In the genomic region with DNA sequence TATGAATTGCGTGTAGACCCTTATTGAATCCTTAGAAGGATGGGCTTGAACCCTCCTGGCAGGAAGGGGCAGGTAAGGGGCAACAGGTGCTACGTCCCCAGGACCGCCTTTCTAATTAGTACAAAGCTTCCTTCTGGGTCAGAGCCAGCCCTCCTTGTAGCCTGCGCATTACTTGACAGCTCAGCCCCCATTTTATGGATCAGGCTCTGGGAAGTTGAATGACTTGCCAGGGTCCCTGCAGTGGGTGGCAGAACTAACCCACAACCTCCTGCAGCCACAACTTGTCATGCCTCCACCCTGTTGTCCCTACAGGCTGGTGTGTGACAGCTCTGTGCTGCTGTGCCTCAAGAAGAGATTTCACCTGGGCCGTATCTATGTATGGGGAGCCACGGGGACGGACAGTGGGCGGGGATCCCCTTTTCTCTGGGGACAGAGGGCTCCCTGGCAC, we compare ENCODE assay signal across 17 cellular contexts. TPM values are rescaled to one million over a fixed set of nuclear protein-coding genes. Genes with fewer than 3 reads are reported as not detected.
DNase-seq lines count a peak whose midpoint lies in the region; TF ChIP-seq lines count a peak whose summit lies in the region.
"Had no signal": no experiment of that assay in that cellular context is flagged by ENCODE, and none has a peak within 500 bp of the region (broad histone marks: within the 10 kb centered on the region; RNA-seq: fewer than 3 reads in every experiment).

No MANE protein-coding gene starts in this region.

- H3K4me3 ChIP-seq in OCI-LY3 (ENCODE audit: low read length) (peak overlapping the region; percentile 82; the same call in 1 of the 2 replicates), spleen (peak overlapping the region in 5 of 8 donors; percentile 52 to 91 (median 73))

- no peak for DNase-seq in activated T-cell treated with anti-CD3 and anti-CD28 coated beads, Interleukin-2, amount 50 U/mL, for 24 hours
- no peak for DNase-seq in activated T-cell treated with anti-CD3 and anti-CD28 coated beads, Interleukin-2, amount 50 U/mL, for 1 hour
- DNase-seq in endothelial cell (ENCODE audit: low spot score) (no peak), spleen (no peak), head of caudate nucleus (no peak), hepatic stellate cell (ENCODE audit: low spot score) (no peak), CD14-positive monocyte (ENCODE audit: low spot score) (no peak)
- DNase-seq: amniotic stem cell, colonic mucosa, esophagus squamous epithelium, NCI-H2029 treated with DMSO at 0.1 percent for 48 hours, NCI-H526 treated with DMSO at 0.1 percent for 48 hours, T1000 had no signal

- H3K4me1 Mint-ChIP-seq in activated T-cell treated with anti-CD3 and anti-CD28 coated beads, Interleukin-2, amount 50 U/mL, for 24 hours (ENCODE audit: low read depth) = peaks cover 3% of the 10 kb centered on the region
- H3K4me1 Mint-ChIP-seq in endothelial cell (ENCODE audit: unreplicated experiment) (no peaks in the 10 kb centered on the region), CD14-positive monocyte (peaks cover 16% of the 10 kb centered on the region)

- H3K27ac ChIP-seq in OCI-LY3 (ENCODE audit: low read length) (no peak overlapping the region), spleen (peak overlapping the region in 5 of 8 donors; percentile 93 to 98 (median 96))
- H3K27ac ChIP-seq: colonic mucosa had no signal

- no peaks in the 10 kb centered on the region for H3K79me2 ChIP-seq in OCI-LY3 (ENCODE audit: low read length)
- H3K79me2 ChIP-seq: hepatocyte had no signal

- no peak overlapping the region for H3K27ac Mint-ChIP-seq in activated T-cell treated with anti-CD3 and anti-CD28 coated beads, Interleukin-2, amount 50 U/mL, for 24 hours
- H3K27ac Mint-ChIP-seq in endothelial cell (ENCODE audit: unreplicated experiment) (peak overlapping the region; percentile 42), CD14-positive monocyte (peak overlapping the region in 2 of 7 donors; percentile 10 to 12)

- H3K27me3 ChIP-seq in OCI-LY3 (ENCODE audit: low read depth, low read length) (peaks cover 13% of the 10 kb centered on the region), spleen (replicated peaks in 1 of 7) (peaks cover 0 to 11% (median 0%) of the 10 kb centered on the region in 7 donors)
- H3K27me3 ChIP-seq: colonic mucosa, hepatocyte had no signal

- H3K9me3 ChIP-seq in OCI-LY3 (ENCODE audit: insufficient read depth, low read length) (no peaks in the 10 kb centered on the region), spleen (no peaks in the 10 kb centered on the region)
- H3K9me3 ChIP-seq: colonic mucosa, esophagus squamous epithelium, HAP-1 had no signal

- no peaks in the 10 kb centered on the region for H3K36me3 ChIP-seq in OCI-LY3 (replicated peaks; ENCODE audit: low read depth, low read length)
- H3K36me3 ChIP-seq in spleen = peaks cover 0 to 44% (median 3%) of the 10 kb centered on the region in 6 donors
- H3K36me3 ChIP-seq: colonic mucosa, esophagus squamous epithelium, HAP-1 had no signal

- TF ChIP-seq POLR2A in spleen (IDR thresholded peaks at IDR 0.05) = no peak

- 74 to 97% (median 77%) methylated on average over 4 to 8 of the region's 8 CpGs for WGBS in spleen, 5 donors

- no peaks in the 10 kb centered on the region for H3K9me3 Mint-ChIP-seq in activated T-cell treated with anti-CD3 and anti-CD28 coated beads, Interleukin-2, amount 50 U/mL, for 24 hours
- no peaks in the 10 kb centered on the region for H3K9me3 Mint-ChIP-seq in endothelial cell (ENCODE audit: unreplicated experiment)
- no peaks in the 10 kb centered on the region for H3K9me3 Mint-ChIP-seq in CD14-positive monocyte

- peaks cover 2% of the 10 kb centered on the region for H3K27me3 Mint-ChIP-seq in activated T-cell treated with anti-CD3 and anti-CD28 coated beads, Interleukin-2, amount 50 U/mL, for 24 hours
- H3K27me3 Mint-ChIP-seq in endothelial cell (ENCODE audit: unreplicated experiment) (peaks cover 8% of the 10 kb centered on the region), CD14-positive monocyte (ENCODE audit: low read depth in 3 of 3) (peaks cover 0 to 2% (median 0%) of the 10 kb centered on the region in 3 donors)

- TF ChIP-seq CTCF in OCI-LY3 (IDR thresholded peaks at IDR 0.05; ENCODE audit: low read depth, low read length) (no peak), endothelial cell (IDR thresholded peaks at IDR 0.05; ENCODE audit: unreplicated experiment) (no peak), spleen (IDR thresholded peaks at IDR 0.05 in 8 of 11, conservative IDR thresholded peaks at IDR 0.05 in 3 of 11) (no peak), CD14-positive monocyte (IDR thresholded peaks at IDR 0.05) (no peak)

- H2AFZ ChIP-seq in OCI-LY3 (ENCODE audit: low read depth, low read length) = no peak overlapping the region

- peaks cover 3% of the 10 kb centered on the region; the same call in 1 of the 2 replicates for H3K4me1 ChIP-seq in OCI-LY3 (ENCODE audit: low read length)
- peaks cover 6 to 44% (median 29%) of the 10 kb centered on the region in 6 donors for H3K4me1 ChIP-seq in spleen

- no peak overlapping the region for H3K9ac ChIP-seq in OCI-LY3 (ENCODE audit: low read length)

- H3K4me2 ChIP-seq in OCI-LY3 (ENCODE audit: low read length) = peak overlapping the region; percentile 92; the same call in 1 of the 2 replicates

- H3K4me3 Mint-ChIP-seq in activated T-cell treated with anti-CD3 and anti-CD28 coated beads, Interleukin-2, amount 50 U/mL, for 24 hours = peak overlapping the region; percentile 27
- no peak overlapping the region for H3K4me3 Mint-ChIP-seq in endothelial cell (ENCODE audit: unreplicated experiment)
- H3K4me3 Mint-ChIP-seq in CD14-positive monocyte = peak overlapping the region in 1 of 2 donors; percentile 34

- no peaks in the 10 kb centered on the region for H4K20me1 ChIP-seq in OCI-LY3 (ENCODE audit: insufficient read depth, low read length)

- intact Hi-C loops in spleen (cut with DNase I; ENCODE audit: low total_unique reads) = no loop called here
- intact Hi-C loops in head of caudate nucleus (cut with DNase I) = no loop called here
- intact Hi-C loops in CD14-positive monocyte (cut with micrococcal nuclease) = no loop called here

- no peaks in the 10 kb centered on the region for H3K36me3 Mint-ChIP-seq in activated T-cell treated with anti-CD3 and anti-CD28 coated beads, Interleukin-2, amount 50 U/mL, for 24 hours (ENCODE audit: low read depth)
- H3K36me3 Mint-ChIP-seq in endothelial cell (ENCODE audit: low read depth, unreplicated experiment) (no peaks in the 10 kb centered on the region), CD14-positive monocyte (peaks cover 3 to 30% of the 10 kb centered on the region in 2 donors)

RNA-seq across cellular contexts. Expression of gene MYO15B, which starts 2.7 kb away (rescaled TPM):
- total RNA-seq in endothelial cell (ENCODE audit: unreplicated experiment) (224 TPM), spleen (100 to 1,000 TPM; 203 to 569 (median 292) TPM)
- polyA plus RNA-seq in spleen (100 to 1,000 TPM; 123 to 551 (median 402) TPM), CD14-positive monocyte (under 1 TPM; 0.17 to 0.62 TPM)

RNA-seq across cellular contexts. Expression of gene SMIM5, which starts 42.9 kb away (rescaled TPM):
- total RNA-seq in endothelial cell (ENCODE audit: unreplicated experiment) (1.1 TPM), spleen (1 to 10 TPM; 2.1 to 5.1 (median 3.4) TPM)
- polyA plus RNA-seq in spleen (1 to 10 TPM; 3.0 to 4.7 (median 4.7) TPM), CD14-positive monocyte (under 1 TPM; 0.15 to 0.43 TPM)
- polyA plus RNA-seq: AG04450 had no signal
